8 cellular contexts compared by ENCODE assay signal in genomic region chr7:133081605-133082389, GRCh38. TPM values are rescaled to one million over a fixed set of nuclear protein-coding genes. Genes with fewer than 3 reads are reported as not detected.
DNase-seq lines count a peak whose midpoint lies in the region; ATAC-seq lines count a peak whose summit lies in the region.

Gene CHCHD3, minus strand, starts transcription at chr7:133082090. Its CDS starts 153 bp downstream, at chr7:133081937.

- H3K36me3 ChIP-seq in effector memory CD4-positive, alpha-beta T cell (ENCODE audit: control insufficient read depth, insufficient read depth, low read length), result no peaks in the 10 kb centered on the region

- DNase-seq in COLO668 (lab: John Stamatoyannopoulos, UW; ENCODE audit: unreplicated experiment), result peak; percentile 97
- peak; percentile 99 for DNase-seq in HT1080 (ENCODE audit: low read depth)
- DNase-seq in NOMO-1 treated with DMSO at 0.1 percent for 48 hours (lab: John Stamatoyannopoulos, UW; ENCODE audit: unreplicated experiment), result peak; percentile 90
- DNase-seq in activated CD8-positive, alpha-beta memory T cell treated with anti-CD3 and anti-CD28 coated beads for 4 hours (ENCODE audit: low read depth in 2 of 2), result peak; percentile 94 to 95
- DNase-seq in effector memory CD4-positive, alpha-beta T cell, result peak; percentile 91 to 95 (median 94)
- DNase-seq in lung microvascular endothelial cell (ENCODE audit: low read depth in 2 of 2), result peak; percentile 98
- DNase-seq in stimulated activated CD4-positive, alpha-beta T cell treated with anti-CD3 and anti-CD28 coated beads, TNF-alpha, amount 100 ng/mL, for 48 hours (ENCODE audit: low read depth in 3 of 3), result peak; percentile 92 to 95 (median 93)

- H3K27me3 ChIP-seq in effector memory CD4-positive, alpha-beta T cell (replicated peaks; ENCODE audit: control insufficient read depth, insufficient read depth, low read length, poor library complexity, severe bottlenecking), result no peaks in the 10 kb centered on the region

- peak within 1 kb of the TSS; percentile 88 for H3K27ac ChIP-seq in effector memory CD4-positive, alpha-beta T cell (ENCODE audit: insufficient read depth, low read length, poor library complexity, severe bottlenecking)

- ATAC-seq in GM21360 (IDR thresholded peaks at IDR 0.05; ENCODE audit: unreplicated experiment), result peak; percentile 99

- H3K9me3 ChIP-seq in effector memory CD4-positive, alpha-beta T cell (ENCODE audit: control insufficient read depth, low read length), result no peaks in the 10 kb centered on the region

- peaks cover 6% of the 10 kb centered on the region for H3K4me1 ChIP-seq in effector memory CD4-positive, alpha-beta T cell (ENCODE audit: control insufficient read depth, insufficient read depth, low read length, poor library complexity, severe bottlenecking)

- peak within 1 kb of the TSS; percentile 89 for H3K4me3 ChIP-seq in effector memory CD4-positive, alpha-beta T cell (ENCODE audit: insufficient read depth, low read depth, low read length, poor library complexity, severe bottlenecking)

RNA-seq across cellular contexts. Expression of gene CHCHD3, which starts in this region (rescaled TPM):
- 139 and 148 TPM in 2 replicates for total RNA-seq in HT1080 (2014; rRNA removed; shearing (Covaris generic))
- 86.6 and 98.7 TPM in 2 replicates for polyA plus RNA-seq in HT1080 (2015; cell fraction: cytosol; rRNA removed)
- polyA plus RNA-seq in HT1080 (2015; cell fraction: nucleus; rRNA removed), result 35.8 and 36.7 TPM in 2 replicates
- total RNA-seq in lung microvascular endothelial cell, result 49.7 and 53.2 TPM in 2 replicates

Comparison
In these comparisons a context has a peak if more than half of its experiments do, and no peak if none do; other contexts are left out.
1. Peak in every context shown above with its lines: DNase-seq, ATAC-seq, H3K4me3 ChIP-seq and H3K27ac ChIP-seq.